Comparison of ENCODE assay signal across 9 cellular contexts in genomic region chr6:52233975-52234823, GRCh38.
DNase-seq lines count a peak whose midpoint lies in the region; ATAC-seq and TF ChIP-seq lines count a peak whose summit lies in the region.
"Had no signal": no experiment of that assay in that cellular context is flagged by ENCODE, and none has a peak within 500 bp of the region (broad histone marks: within the 10 kb centered on the region; RNA-seq: fewer than 3 reads in every experiment).

No MANE protein-coding gene starts in this region.

- H3K27me3 Mint-ChIP-seq in stimulated activated naive CD8-positive, alpha-beta T cell treated with anti-CD3 and anti-CD28 coated beads, Interleukin-15, amount 100 ng/mL, for 72 hours: peaks cover 68% of the 10 kb centered on the region

- TF ChIP-seq CTCF in GM12864 (IDR thresholded peaks at IDR 0.05; ENCODE audit: low read depth, low read length, missing control alignments) (peak; percentile 80), HFF-Myc (IDR thresholded peaks at IDR 0.05; ENCODE audit: low read depth, low read length, missing control alignments) (peak; percentile 59), VCaP (conservative IDR thresholded peaks at IDR 0.05) (peak; percentile 74)

- peak; percentile 31 for ATAC-seq in stimulated activated naive CD8-positive, alpha-beta T cell treated with anti-CD3 and anti-CD28 coated beads, Interleukin-15, amount 100 ng/mL, for 72 hours
- no peak for ATAC-seq in HG03457 (IDR thresholded peaks at IDR 0.05; ENCODE audit: unreplicated experiment)

- no peak overlapping the region for H3K4me3 Mint-ChIP-seq in stimulated activated naive CD8-positive, alpha-beta T cell treated with anti-CD3 and anti-CD28 coated beads, Interleukin-15, amount 100 ng/mL, for 72 hours
- H3K4me3 Mint-ChIP-seq: T-helper 1 cell treated with Interleukin-12 subunit alpha and Interleukin-12 subunit beta and Interleukin-4 antibody, amounts not matched to agents 30 μg/mL and 1 μg/mL, for 36 hours had no signal

- peak; percentile 78 for DNase-seq in AG08395 (ENCODE audit: low spot score)
- DNase-seq in GM12864 (ENCODE audit: low read depth): peak; percentile 53
- peak; percentile 66 for DNase-seq in HFF-Myc (ENCODE audit: extremely low read depth, low read depth)
- DNase-seq in NCI-H1048 (lab: John Stamatoyannopoulos, UW): peak; percentile 10
- peak; percentile 57 for DNase-seq in hepatic stellate cell (ENCODE audit: low spot score)
- peak in 1 of 2 donors; percentile 36 for DNase-seq in stimulated activated naive CD8-positive, alpha-beta T cell treated with anti-CD3 and anti-CD28 coated beads, Interleukin-15, amount 100 ng/mL, for 72 hours

- peaks cover 23% of the 10 kb centered on the region for H3K4me1 Mint-ChIP-seq in stimulated activated naive CD8-positive, alpha-beta T cell treated with anti-CD3 and anti-CD28 coated beads, Interleukin-15, amount 100 ng/mL, for 72 hours

- H3K4me3 ChIP-seq in GM12864 (ENCODE audit: low read depth, low read length): no peak overlapping the region
- no peak overlapping the region for H3K4me3 ChIP-seq in HFF-Myc (replicated peaks; ENCODE audit: low read depth, low read length)

- H3K27ac ChIP-seq in VCaP: no peak overlapping the region

- H3K9me3 Mint-ChIP-seq in stimulated activated naive CD8-positive, alpha-beta T cell treated with anti-CD3 and anti-CD28 coated beads, Interleukin-15, amount 100 ng/mL, for 72 hours: no peaks in the 10 kb centered on the region
- H3K9me3 Mint-ChIP-seq: T-helper 1 cell treated with Interleukin-12 subunit alpha and Interleukin-12 subunit beta and Interleukin-4 antibody, amounts not matched to agents 30 μg/mL and 1 μg/mL, for 36 hours had no signal

- H3K27ac Mint-ChIP-seq in stimulated activated naive CD8-positive, alpha-beta T cell treated with anti-CD3 and anti-CD28 coated beads, Interleukin-15, amount 100 ng/mL, for 72 hours: no peak overlapping the region
- H3K27ac Mint-ChIP-seq: T-helper 1 cell treated with Interleukin-12 subunit alpha and Interleukin-12 subunit beta and Interleukin-4 antibody, amounts not matched to agents 30 μg/mL and 1 μg/mL, for 36 hours had no signal
